ENCODE assay signal across 8 cellular contexts in genomic region chr17:78360371-78361226, GRCh38.
DNase-seq lines count a peak whose midpoint lies in the region; ATAC-seq and TF ChIP-seq lines count a peak whose summit lies in the region.

No MANE protein-coding gene starts in this region.

- DNase-seq in GM12865 (ENCODE audit: low read depth), result peak; percentile 87
- peak; percentile 92 for DNase-seq in NCI-H345 treated with DMSO at 0.1 percent for 48 hours (lab: John Stamatoyannopoulos, UW; ENCODE audit: unreplicated experiment)
- DNase-seq in activated CD4-positive, alpha-beta T cell treated with anti-CD3 and anti-CD28 coated beads for 24 hours (ENCODE audit: low read depth in 2 of 2), result peak; percentile 93
- peak; percentile 76 for DNase-seq in cerebellar cortex (ENCODE audit: low spot score)
- DNase-seq in kidney glomerular epithelial cell (lab: John Stamatoyannopoulos, UW), result peak; percentile 80
- peak; percentile 96 for DNase-seq in stimulated activated CD4-positive, alpha-beta T cell treated with anti-CD3 and anti-CD28 coated beads, Interleukin-15, amount 100 ng/mL, for 24 hours

- TF ChIP-seq CTCF in GM12865 (IDR thresholded peaks at IDR 0.05; ENCODE audit: insufficient read depth, low read depth, low read length, missing control alignments), result peak; percentile 95

- H3K4me3 ChIP-seq in GM12865 (ENCODE audit: low read depth, low read length), result peak overlapping the region; percentile 42

- ATAC-seq in HG03097 (IDR thresholded peaks at IDR 0.05; ENCODE audit: low FRiP score, unreplicated experiment), result peak; percentile 1
- no peak for ATAC-seq in GM19397 (IDR thresholded peaks at IDR 0.05; ENCODE audit: unreplicated experiment)
